ENCODE assay signal across 23 cellular contexts in genomic region chr7:12233175-12233574, GRCh38. TPM values are rescaled to one million over a fixed set of nuclear protein-coding genes. Genes with fewer than 3 reads are reported as not detected.
DNase-seq lines count a peak whose midpoint lies in the region; ATAC-seq, FAIRE-seq and TF ChIP-seq lines count a peak whose summit lies in the region.
"Had no signal": no experiment of that assay in that cellular context is flagged by ENCODE, and none has a peak within 500 bp of the region (broad histone marks: within the 10 kb centered on the region; RNA-seq: fewer than 3 reads in every experiment).

No MANE protein-coding gene starts in this region.

- no peak for DNase-seq in activated naive CD8-positive, alpha-beta T cell treated with anti-CD3 and anti-CD28 coated beads for 36 hours
- no peak for DNase-seq in small intestine
- DNase-seq: activated CD4-positive, alpha-beta T cell treated with anti-CD3 and anti-CD28 coated beads for 4 hours; activated CD8-positive, alpha-beta memory T cell treated with anti-CD3 and anti-CD28 coated beads, Interleukin-2, amount 10 ng/mL, durations not matched to agents 7 days and 5 days; brain microvascular endothelial cell; CD4-positive, CD25-positive, alpha-beta regulatory T cell; colonic mucosa; DMS53; heart right ventricle; Karpas-422; NCI-H1930; occipital lobe; SK-N-SH; stimulated activated CD4-positive, alpha-beta T cell treated with anti-CD3 and anti-CD28 coated beads, Interleukin-12 subunit alpha, Interleukin-12 subunit beta, amount 100 ng/mL, for 4 hours; substantia nigra had no signal

- no peaks in the 10 kb centered on the region for H3K4me1 ChIP-seq in small intestine (ENCODE audit: control insufficient read depth in 2 of 2, insufficient read depth in 1 of 2, low read depth in 1 of 2, low read length in 1 of 2)
- H3K4me1 ChIP-seq: colonic mucosa had no signal

- no peak for FAIRE-seq in small intestine (lab: Jason Lieb, UNC)
- FAIRE-seq: H1 had no signal

- H3K27me3 Mint-ChIP-seq in activated naive CD8-positive, alpha-beta T cell treated with anti-CD3 and anti-CD28 coated beads for 36 hours, result no peaks in the 10 kb centered on the region
- H3K27me3 Mint-ChIP-seq: activated CD8-positive, alpha-beta memory T cell treated with anti-CD3 and anti-CD28 coated beads, Interleukin-2, amount 10 ng/mL, durations not matched to agents 7 days and 5 days; activated T-helper 17 cell treated with anti-CD3 and anti-CD28 coated beads, Interleukin-2, amount 50 U/mL, for 72 hours; CD4-positive, CD25-positive, alpha-beta regulatory T cell had no signal

- ATAC-seq in GM18861 (IDR thresholded peaks at IDR 0.05; ENCODE audit: unreplicated experiment) (peak; percentile 64), GM21367 (IDR thresholded peaks at IDR 0.05; ENCODE audit: unreplicated experiment) (peak; percentile 64), HG02678 (IDR thresholded peaks at IDR 0.05; ENCODE audit: unreplicated experiment) (peak; percentile 76), HG03039 (IDR thresholded peaks at IDR 0.05; ENCODE audit: unreplicated experiment) (no peak), HG03095 (IDR thresholded peaks at IDR 0.05; ENCODE audit: unreplicated experiment) (no peak)
- ATAC-seq: activated CD8-positive, alpha-beta memory T cell treated with anti-CD3 and anti-CD28 coated beads, Interleukin-2, amount 10 ng/mL, durations not matched to agents 7 days and 5 days; activated T-helper 17 cell treated with anti-CD3 and anti-CD28 coated beads, Interleukin-2, amount 50 U/mL, for 72 hours; heart right ventricle had no signal

- H3K79me2 ChIP-seq in SU-DHL-6 (ENCODE audit: insufficient read depth, low read length), result no peaks in the 10 kb centered on the region

- WGBS in small intestine, 3 donors, result 86 to 93% (median 90%) methylated on average over 2 of the region's 2 CpGs

- peaks cover 31% of the 10 kb centered on the region for H3K36me3 Mint-ChIP-seq in activated naive CD8-positive, alpha-beta T cell treated with anti-CD3 and anti-CD28 coated beads for 36 hours

- no peak overlapping the region for H3K9ac ChIP-seq in SU-DHL-6 (ENCODE audit: low read length)
- H3K9ac ChIP-seq: SK-N-SH had no signal

- H3K9me2 ChIP-seq in SU-DHL-6 (replicated peaks; ENCODE audit: insufficient read depth, low read length), result no peaks in the 10 kb centered on the region
- H3K9me2 ChIP-seq: SK-N-SH had no signal

- H3K27ac Mint-ChIP-seq in activated naive CD8-positive, alpha-beta T cell treated with anti-CD3 and anti-CD28 coated beads for 36 hours, result no peak overlapping the region
- H3K27ac Mint-ChIP-seq: activated CD8-positive, alpha-beta memory T cell treated with anti-CD3 and anti-CD28 coated beads, Interleukin-2, amount 10 ng/mL, durations not matched to agents 7 days and 5 days; activated T-helper 17 cell treated with anti-CD3 and anti-CD28 coated beads, Interleukin-2, amount 50 U/mL, for 72 hours had no signal

- no peaks in the 10 kb centered on the region for H3K9me3 Mint-ChIP-seq in activated naive CD8-positive, alpha-beta T cell treated with anti-CD3 and anti-CD28 coated beads for 36 hours

- H3K4me2 ChIP-seq in SU-DHL-6 (ENCODE audit: low read depth, low read length, poor library complexity, severe bottlenecking), result peak overlapping the region; percentile 31
- H3K4me2 ChIP-seq: SK-N-SH had no signal

- H3K9me3 ChIP-seq in SU-DHL-6 (ENCODE audit: insufficient read depth, low read length), result no peaks in the 10 kb centered on the region
- no peaks in the 10 kb centered on the region for H3K9me3 ChIP-seq in small intestine (ENCODE audit: control insufficient read depth, low read depth)
- H3K9me3 ChIP-seq: colonic mucosa, SK-N-SH had no signal

- H3K27me3 ChIP-seq in SU-DHL-6 (ENCODE audit: low read length) (no peaks in the 10 kb centered on the region), small intestine (ENCODE audit: control insufficient read depth in 2 of 2, insufficient read depth in 2 of 2, low read length in 2 of 2) (no peaks in the 10 kb centered on the region)
- H3K27me3 ChIP-seq: brain microvascular endothelial cell, colonic mucosa, heart right ventricle had no signal

- H3K4me3 Mint-ChIP-seq in activated naive CD8-positive, alpha-beta T cell treated with anti-CD3 and anti-CD28 coated beads for 36 hours, result no peak overlapping the region
- H3K4me3 Mint-ChIP-seq: activated CD8-positive, alpha-beta memory T cell treated with anti-CD3 and anti-CD28 coated beads, Interleukin-2, amount 10 ng/mL, durations not matched to agents 7 days and 5 days; activated T-helper 17 cell treated with anti-CD3 and anti-CD28 coated beads, Interleukin-2, amount 50 U/mL, for 72 hours; CD4-positive, CD25-positive, alpha-beta regulatory T cell had no signal

- H3K4me3 ChIP-seq in SU-DHL-6 (ENCODE audit: insufficient read depth, low read length, poor library complexity, severe bottlenecking), result no peak overlapping the region
- no peak overlapping the region for H3K4me3 ChIP-seq in small intestine (ENCODE audit: low read depth in 1 of 2, low read length in 2 of 2)
- H3K4me3 ChIP-seq: colonic mucosa, heart right ventricle had no signal

- H3K36me3 ChIP-seq in SU-DHL-6 (ENCODE audit: low read length), result peaks cover 36% of the 10 kb centered on the region
- H3K36me3 ChIP-seq in small intestine (ENCODE audit: control insufficient read depth in 2 of 2, insufficient read depth in 2 of 2, low read length in 2 of 2), result peaks cover 0 to 3% of the 10 kb centered on the region in 2 donors
- H3K36me3 ChIP-seq: brain microvascular endothelial cell, colonic mucosa had no signal

- H3K27ac ChIP-seq in SU-DHL-6 (ENCODE audit: low read depth, low read length) (peak overlapping the region; percentile 47), small intestine (ENCODE audit: low read depth in 1 of 2, low read length in 1 of 2) (no peak overlapping the region)
- H3K27ac ChIP-seq: brain microvascular endothelial cell, colonic mucosa, heart right ventricle had no signal

- no peaks in the 10 kb centered on the region for H4K20me1 ChIP-seq in SU-DHL-6 (ENCODE audit: low read depth, low read length)

- no peaks in the 10 kb centered on the region for H3F3A ChIP-seq in SU-DHL-6 (ENCODE audit: insufficient read depth)

- no peak for TF ChIP-seq CTCF in SU-DHL-6 (IDR thresholded peaks at IDR 0.05; ENCODE audit: insufficient read depth, low read length, poor library complexity, severe bottlenecking)

- H3K4me1 Mint-ChIP-seq in activated naive CD8-positive, alpha-beta T cell treated with anti-CD3 and anti-CD28 coated beads for 36 hours, result peaks cover 10% of the 10 kb centered on the region

- H2AFZ ChIP-seq in SU-DHL-6 (ENCODE audit: low read depth, low read length, severe bottlenecking), result no peak overlapping the region

RNA-seq across cellular contexts. Expression of gene TMEM106B, which starts 22.1 kb away (rescaled TPM):
- total RNA-seq in activated naive CD8-positive, alpha-beta T cell treated with anti-CD3 and anti-CD28 coated beads for 36 hours, result 10 to 100 TPM; 27.7 to 28.8 TPM
- polyA plus RNA-seq in small intestine, result 10 to 100 TPM; 11.0 to 19.7 (median 11.1) TPM

Comparison
In these comparisons a context has a peak if more than half of its experiments do, and no peak if none do; other contexts are left out.
1. ATAC-seq: peak in GM18861 (single experiment), GM21367 (single experiment) and HG02678 (single experiment); none in HG03039 (single experiment) and HG03095 (single experiment).